In genomic region chr18:47461977-47462376, GRCh38 we compare ENCODE assay signal across 33 cellular contexts.
"Had no signal": no experiment of that assay in that cellular context is flagged by ENCODE, and none has a peak within 500 bp of the region (broad histone marks: within the 10 kb centered on the region; RNA-seq: fewer than 3 reads in every experiment).

No MANE protein-coding gene starts in this region.

- H3K4me1 ChIP-seq: adrenal gland, ascending aorta, body of pancreas, breast epithelium had no signal

- DNase-seq: activated effector memory CD4-positive, alpha-beta T cell treated with anti-CD3 and anti-CD28 coated beads, Interleukin-2, amount 50 U/mL, for 16 hours; activated effector memory CD4-positive, alpha-beta T cell treated with Interleukin-2 at 50 U/mL for 16 hours; activated gamma-delta T cell; activated gamma-delta T cell treated with Interleukin-2 at 50 U/mL for 16 hours; activated naive CD4-positive, alpha-beta T cell; activated naive CD4-positive, alpha-beta T cell treated with anti-CD3 and anti-CD28 coated beads for 36 hours; activated naive CD4-positive, alpha-beta T cell treated with anti-CD3 and anti-CD28 coated beads, Interleukin-2, amount 10 ng/mL, durations not matched to agents 7 days and 5 days; activated naive CD4-positive, alpha-beta T cell treated with anti-CD3 and anti-CD28 coated beads, Interleukin-2, amount 50 U/mL, for 16 hours; activated naive CD4-positive, alpha-beta T cell treated with Interleukin-2 at 50 U/mL for 16 hours; activated naive CD8-positive, alpha-beta T cell treated with anti-CD3 and anti-CD28 coated beads for 36 hours; activated naive CD8-positive, alpha-beta T cell treated with anti-CD3 and anti-CD28 coated beads, Interleukin-2, amount 10 ng/mL, durations not matched to agents 7 days and 5 days; activated naive CD8-positive, alpha-beta T cell treated with anti-CD3 and anti-CD28 coated beads, Interleukin-2, amount 50 U/mL, for 24 hours; activated T-cell treated with anti-CD3 and anti-CD28 coated beads, Interleukin-2, amount 50 U/mL, for 24 hours; activated T-cell treated with anti-CD3 and anti-CD28 coated beads, Interleukin-2, amount 50 U/mL, for 4 hours; activated T-cell treated with anti-CD3 and anti-CD28 coated beads, Interleukin-2, amount 50 U/mL, for 48 hours; activated T-cell treated with anti-CD3 and anti-CD28 coated beads, Interleukin-2, amount 50 U/mL, for 72 hours; adrenal gland; amniotic stem cell; amygdala; anterior cingulate cortex; aorta; body of pancreas; brain microvascular endothelial cell; caudate nucleus; central memory CD4-positive, alpha-beta T cell; cerebellar nuclear complex had no signal

- H3K27ac ChIP-seq: adrenal gland, ascending aorta, body of pancreas, brain microvascular endothelial cell, breast epithelium, cardiac muscle cell had no signal

- ATAC-seq: activated naive CD4-positive, alpha-beta T cell treated with anti-CD3 and anti-CD28 coated beads, Interleukin-2, amount 50 U/mL, for 72 hours; activated naive CD8-positive, alpha-beta T cell treated with anti-CD3 and anti-CD28 coated beads, Interleukin-2, amount 50 U/mL, for 24 hours; activated T-cell treated with anti-CD3 and anti-CD28 coated beads, Interleukin-2, amount 50 U/mL, for 4 hours; activated T-cell treated with anti-CD3 and anti-CD28 coated beads, Interleukin-2, amount 50 U/mL, for 72 hours; activated T-helper 17 cell treated with anti-CD3 and anti-CD28 coated beads, Interleukin-2, amount 50 U/mL, for 72 hours; body of pancreas had no signal

- H3K27me3 ChIP-seq: adrenal gland, ascending aorta, body of pancreas, brain microvascular endothelial cell, breast epithelium had no signal

- H3K4me3 ChIP-seq: adrenal gland, ascending aorta, body of pancreas, breast epithelium, cardiac muscle cell had no signal

- H3K9me3 ChIP-seq: adrenal gland, ascending aorta, body of pancreas, breast epithelium had no signal

- H3K36me3 ChIP-seq: adrenal gland, ascending aorta, brain microvascular endothelial cell, breast epithelium, cardiac muscle cell had no signal

- FAIRE-seq: astrocyte, bronchial epithelial cell had no signal
